In genomic region chr2:36555789-36556188, GRCh38 we compare ENCODE assay signal across 16 cellular contexts.
"Had no signal": no experiment of that assay in that cellular context is flagged by ENCODE, and none has a peak within 500 bp of the region (broad histone marks: within the 10 kb centered on the region; RNA-seq: fewer than 3 reads in every experiment).

No MANE protein-coding gene starts in this region.

- H3K4me3 ChIP-seq: dorsolateral prefrontal cortex, gastroesophageal sphincter, lung, neural progenitor cell, upper lobe of left lung had no signal

- H3K9me3 ChIP-seq: gastroesophageal sphincter, upper lobe of left lung had no signal

- ATAC-seq: activated CD4-positive, CD25-positive, alpha-beta regulatory T cell treated with anti-CD3 and anti-CD28 coated beads, Interleukin-2, amount 50 U/mL, for 24 hours; gastroesophageal sphincter had no signal

- DNase-seq: activated naive CD4-positive, alpha-beta T cell treated with Interleukin-2 at 50 U/mL for 16 hours; aorta; dorsolateral prefrontal cortex; endodermal cell; erythroblast; midbrain; retina; stimulated activated CD4-positive, alpha-beta T cell treated with anti-CD3 and anti-CD28 coated beads, Interleukin-4, amount 100 ng/mL, for 24 hours; stimulated activated naive CD4-positive, alpha-beta T cell; substantia nigra; upper lobe of left lung had no signal

- H3K27ac Mint-ChIP-seq: neural progenitor cell had no signal

- H2AFZ ChIP-seq: neural progenitor cell, parathyroid adenoma had no signal

- H3K27me3 ChIP-seq: dorsolateral prefrontal cortex, gastroesophageal sphincter, neural progenitor cell, upper lobe of left lung had no signal

- H3K9me3 Mint-ChIP-seq: endodermal cell, neural progenitor cell had no signal

- H3K4me1 Mint-ChIP-seq: neural progenitor cell had no signal

- H3K27ac ChIP-seq: neural progenitor cell, parathyroid adenoma, upper lobe of left lung had no signal

- H3K4me1 ChIP-seq: neural progenitor cell, parathyroid adenoma, upper lobe of left lung had no signal

- H3K4me3 Mint-ChIP-seq: endodermal cell, neural progenitor cell had no signal

- H3K36me3 ChIP-seq: neural progenitor cell had no signal

- H3K4me2 ChIP-seq: neural progenitor cell had no signal

- H3K79me2 ChIP-seq: parathyroid adenoma had no signal

- H3K9ac ChIP-seq: neural progenitor cell, parathyroid adenoma had no signal
